In the genomic region with DNA sequence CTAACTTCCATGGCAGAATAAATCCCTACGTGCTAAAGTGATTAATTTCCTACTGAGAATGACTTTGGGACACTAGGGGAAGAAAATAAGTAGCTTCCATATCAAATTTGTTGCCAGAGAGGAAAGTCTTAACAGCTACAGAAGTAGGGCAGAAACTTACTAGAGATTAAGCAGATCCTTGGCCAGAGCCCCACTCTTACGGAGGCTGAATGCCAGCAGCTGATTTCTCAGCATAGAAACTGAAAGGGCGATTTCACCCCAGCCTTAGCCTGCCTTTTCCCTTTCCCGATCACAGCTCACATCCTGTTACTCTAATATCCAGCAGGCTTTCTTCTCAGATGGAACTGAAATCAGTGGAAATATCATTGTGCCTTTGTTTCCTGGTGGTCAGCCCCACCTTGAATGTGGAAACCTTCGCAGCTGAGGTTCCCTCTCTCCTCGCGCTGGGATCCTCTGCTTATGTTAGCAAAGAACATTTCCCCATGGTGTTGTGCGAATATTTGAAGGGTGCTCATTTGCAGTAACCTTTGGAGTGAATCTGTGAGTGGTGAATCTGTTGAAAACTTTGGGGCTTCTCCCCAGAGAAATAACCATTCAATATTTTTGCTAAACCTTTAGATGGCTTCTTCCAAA, we compare ENCODE assay signal across 1 cellular context.
TF ChIP-seq lines count a peak whose summit lies in the region.

No MANE protein-coding gene starts in this region.

TF ChIP-seq in IMR-90, 13 proteins besides CTCF, POLR2A, EP300 and RAD21 (continued from another document):
- TF ChIP-seq, protein P1, sequence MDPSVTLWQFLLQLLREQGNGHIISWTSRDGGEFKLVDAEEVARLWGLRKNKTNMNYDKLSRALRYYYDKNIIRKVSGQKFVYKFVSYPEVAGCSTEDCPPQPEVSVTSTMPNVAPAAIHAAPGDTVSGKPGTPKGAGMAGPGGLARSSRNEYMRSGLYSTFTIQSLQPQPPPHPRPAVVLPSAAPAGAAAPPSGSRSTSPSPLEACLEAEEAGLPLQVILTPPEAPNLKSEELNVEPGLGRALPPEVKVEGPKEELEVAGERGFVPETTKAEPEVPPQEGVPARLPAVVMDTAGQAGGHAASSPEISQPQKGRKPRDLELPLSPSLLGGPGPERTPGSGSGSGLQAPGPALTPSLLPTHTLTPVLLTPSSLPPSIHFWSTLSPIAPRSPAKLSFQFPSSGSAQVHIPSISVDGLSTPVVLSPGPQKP (IDR thresholded peaks at IDR 0.05; ENCODE audit: borderline replicate concordance, low read depth, low read length): no peak
- no peak for TF ChIP-seq MXI1 (IDR thresholded peaks at IDR 0.05; ENCODE audit: borderline replicate concordance, low read depth, low read length)
- TF ChIP-seq FOS (IDR thresholded peaks at IDR 0.05; ENCODE audit: low read depth, low read length): no peak
- TF ChIP-seq MAZ (IDR thresholded peaks at IDR 0.05; ENCODE audit: borderline replicate concordance, low read depth, low read length): no peak
- no peak for TF ChIP-seq MAFK (IDR thresholded peaks at IDR 0.05; ENCODE audit: low read depth, low read length)
- TF ChIP-seq RFX5 (IDR thresholded peaks at IDR 0.05; ENCODE audit: low read depth, low read length): no peak
- TF ChIP-seq NFE2L2 (IDR thresholded peaks at IDR 0.05; ENCODE audit: low read depth, low read length): no peak
- TF ChIP-seq SMC3 (IDR thresholded peaks at IDR 0.05; ENCODE audit: low read depth, low read length): no peak
- no peak for TF ChIP-seq CEBPB (IDR thresholded peaks at IDR 0.05; ENCODE audit: low read depth, low read length)
- TF ChIP-seq BHLHE40 (IDR thresholded peaks at IDR 0.05; ENCODE audit: low read depth, low read length): no peak
TF ChIP-seq in IMR-90: peak in this region for 0.
